Comparison of ENCODE assay signal across 1 cellular context in the genomic region with DNA sequence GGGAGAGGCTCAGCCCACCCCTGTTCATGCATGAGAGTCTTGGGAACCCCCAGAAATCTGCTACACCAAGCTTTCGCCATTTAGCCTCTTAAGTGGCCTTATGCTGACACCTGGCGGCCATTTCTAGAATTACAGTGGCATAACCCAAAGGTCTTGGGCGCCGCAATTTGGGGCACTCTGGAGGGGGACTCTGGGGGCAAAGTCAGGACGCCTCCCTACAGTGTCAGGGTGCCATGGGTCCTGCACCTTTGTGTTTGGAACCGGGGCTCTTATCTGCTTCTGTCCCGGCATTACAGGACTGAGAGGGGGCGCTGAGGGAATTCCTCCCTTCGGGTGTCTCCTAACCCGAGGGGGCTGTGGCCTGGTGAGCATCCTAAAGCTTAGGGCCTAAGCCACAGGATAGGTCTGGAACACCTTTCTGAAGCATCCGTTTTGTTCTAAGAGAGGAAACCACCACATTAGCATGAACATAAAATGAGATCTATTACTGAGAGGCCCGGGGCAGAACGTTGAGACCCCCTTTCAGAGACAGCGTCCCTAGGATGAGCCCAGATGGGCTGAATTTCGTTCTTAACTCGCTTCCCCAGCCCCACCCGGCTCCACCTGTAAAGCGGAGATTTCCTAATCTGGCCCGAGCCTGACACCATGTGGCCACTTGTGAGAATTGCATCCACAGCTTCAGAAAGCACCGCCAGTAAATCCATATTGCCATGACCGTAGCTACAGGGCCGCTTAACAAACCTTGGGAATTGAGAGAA.
TF ChIP-seq lines count a peak whose summit lies in the region.

No MANE protein-coding gene starts in this region.

TF ChIP-seq in IMR-90, 13 proteins besides CTCF, POLR2A, EP300 and RAD21:
- TF ChIP-seq SMC3 (IDR thresholded peaks at IDR 0.05; ENCODE audit: low read depth, low read length) (peak; percentile 85), CHD1 (IDR thresholded peaks at IDR 0.05; ENCODE audit: low read depth, low read length) (no peak), FOS (IDR thresholded peaks at IDR 0.05; ENCODE audit: low read depth, low read length) (no peak), MAZ (IDR thresholded peaks at IDR 0.05; ENCODE audit: borderline replicate concordance, low read depth, low read length) (peak; percentile 24; the same call in 1 of the 2 replicates), CEBPB (IDR thresholded peaks at IDR 0.05; ENCODE audit: low read depth, low read length) (peak; percentile 77)
- TF ChIP-seq, protein P1, sequence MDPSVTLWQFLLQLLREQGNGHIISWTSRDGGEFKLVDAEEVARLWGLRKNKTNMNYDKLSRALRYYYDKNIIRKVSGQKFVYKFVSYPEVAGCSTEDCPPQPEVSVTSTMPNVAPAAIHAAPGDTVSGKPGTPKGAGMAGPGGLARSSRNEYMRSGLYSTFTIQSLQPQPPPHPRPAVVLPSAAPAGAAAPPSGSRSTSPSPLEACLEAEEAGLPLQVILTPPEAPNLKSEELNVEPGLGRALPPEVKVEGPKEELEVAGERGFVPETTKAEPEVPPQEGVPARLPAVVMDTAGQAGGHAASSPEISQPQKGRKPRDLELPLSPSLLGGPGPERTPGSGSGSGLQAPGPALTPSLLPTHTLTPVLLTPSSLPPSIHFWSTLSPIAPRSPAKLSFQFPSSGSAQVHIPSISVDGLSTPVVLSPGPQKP (IDR thresholded peaks at IDR 0.05; ENCODE audit: borderline replicate concordance, low read depth, low read length): no peak
